11 cellular contexts compared by ENCODE assay signal in genomic region chr4:82578935-82579334, GRCh38. TPM values are rescaled to one million over a fixed set of nuclear protein-coding genes. Genes with fewer than 3 reads are reported as not detected.
DNase-seq lines count a peak whose midpoint lies in the region; ATAC-seq, FAIRE-seq and TF ChIP-seq lines count a peak whose summit lies in the region.
"Had no signal": no experiment of that assay in that cellular context is flagged by ENCODE, and none has a peak within 500 bp of the region (broad histone marks: within the 10 kb centered on the region; RNA-seq: fewer than 3 reads in every experiment).

No MANE protein-coding gene starts in this region.

- DNase-seq in right cardiac atrium (no peak), right atrium auricular region (ENCODE audit: low spot score) (no peak), RPMI7951 (ENCODE audit: low read depth) (peak; percentile 2), fibroblast of pulmonary artery (ENCODE audit: low read depth) (peak; percentile 4), NCI-H2171 (lab: John Stamatoyannopoulos, UW) (no peak), GF-D8 (lab: John Stamatoyannopoulos, UW) (no peak), GM19239 (ENCODE audit: insufficient read length, low spot score) (no peak)
- no peak for DNase-seq in stimulated activated naive CD4-positive, alpha-beta T cell treated with Interleukin-2 at 50 U/mL for 16 hours (lab: John Stamatoyannopoulos, UW)
- DNase-seq: activated naive CD8-positive, alpha-beta T cell treated with anti-CD3 and anti-CD28 coated beads, Interleukin-2, amount 10 ng/mL, durations not matched to agents 7 days and 5 days; AML-193; pancreas had no signal

- H3K27me3 ChIP-seq in right cardiac atrium (ENCODE audit: control insufficient read depth, insufficient read depth) (no peaks in the 10 kb centered on the region), right atrium auricular region (no peaks in the 10 kb centered on the region)
- H3K27me3 ChIP-seq: pancreas had no signal

- intact Hi-C loops in right cardiac atrium (cut with DNase I) = no loop called here

- ATAC-seq in right cardiac atrium = peak; percentile 54 to 77
- ATAC-seq: pancreas had no signal

- 71% methylated on average over 2 of the region's 2 CpGs for WGBS in right cardiac atrium

- no peaks in the 10 kb centered on the region for H3K36me3 ChIP-seq in right atrium auricular region
- H3K36me3 ChIP-seq: pancreas had no signal

- H3K4me1 ChIP-seq in right cardiac atrium (ENCODE audit: control insufficient read depth, insufficient read depth, low read length) (no peaks in the 10 kb centered on the region), right atrium auricular region (no peaks in the 10 kb centered on the region)

- H3K4me3 ChIP-seq in right cardiac atrium (ENCODE audit: low read length) (no peak overlapping the region), right atrium auricular region (no peak overlapping the region), fibroblast of pulmonary artery (replicated peaks; ENCODE audit: low read depth, low read length) (no peak overlapping the region)
- H3K4me3 ChIP-seq: pancreas had no signal

- FAIRE-seq in GM19239 (lab: Jason Lieb, UNC) = no peak
- FAIRE-seq: pancreas had no signal

- TF ChIP-seq CTCF in right atrium auricular region (IDR thresholded peaks at IDR 0.05) (no peak), fibroblast of pulmonary artery (IDR thresholded peaks at IDR 0.05; ENCODE audit: low read length, missing control alignments) (peak; percentile 36)

- H3K9me3 ChIP-seq in right cardiac atrium (ENCODE audit: control insufficient read depth, low read length) (no peaks in the 10 kb centered on the region), right atrium auricular region (no peaks in the 10 kb centered on the region)
- H3K9me3 ChIP-seq: pancreas had no signal

- H3K27ac ChIP-seq in right cardiac atrium (ENCODE audit: low read length) (no peak overlapping the region), right atrium auricular region (no peak overlapping the region)
- H3K27ac ChIP-seq: pancreas had no signal

RNA-seq across cellular contexts. Expression of gene TMEM150C, which starts 17.1 kb away (rescaled TPM):
- 10 to 100 TPM; 11.3 to 18.6 (median 15.7) TPM for total RNA-seq in right cardiac atrium
- 13.6 TPM for polyA plus RNA-seq in right cardiac atrium
- 10 to 100 TPM; 14.2 to 21.2 TPM for total RNA-seq in right atrium auricular region
- total RNA-seq in RPMI7951 (2014; rRNA removed; shearing (Covaris generic)) = 0.12 and 0.49 TPM in 2 replicates
- total RNA-seq: activated naive CD8-positive, alpha-beta T cell treated with anti-CD3 and anti-CD28 coated beads, Interleukin-2, amount 10 ng/mL, durations not matched to agents 7 days and 5 days had no signal

Comparison
In these comparisons a context has a peak if more than half of its experiments do, and no peak if none do; other contexts are left out.
1. DNase-seq: peak in RPMI7951 (single experiment) and fibroblast of pulmonary artery (single experiment); none in right cardiac atrium (0 of 3), right atrium auricular region (single experiment), stimulated activated naive CD4-positive, alpha-beta T cell treated with Interleukin-2 at 50 U/mL for 16 hours (single experiment), NCI-H2171 (single experiment), GF-D8 (single experiment) and GM19239 (single experiment).